Comparison of ENCODE assay signal across 32 cellular contexts in genomic region chr10:96967847-96968246, GRCh38.
A peak's percentile ranks its signal among the peaks of the same experiment; 100 is the strongest.
DNase-seq lines count a peak whose midpoint lies in the region; FAIRE-seq and TF ChIP-seq lines count a peak whose summit lies in the region.
"Had no signal": no experiment of that assay in that cellular context is flagged by ENCODE, and none has a peak within 500 bp of the region (broad histone marks: within the 10 kb centered on the region; RNA-seq: fewer than 3 reads in every experiment).

No MANE protein-coding gene starts in this region.

- in situ Hi-C loops in astrocyte of the spinal cord (cut with HindIII; ENCODE audit: low sequenced_read_pairs): no loop called here

- TF ChIP-seq CTCF in AG10803 (conservative IDR thresholded peaks at IDR 0.05; ENCODE audit: low read length) (no peak), astrocyte of the spinal cord (IDR thresholded peaks at IDR 0.05; ENCODE audit: low read depth, low read length) (no peak)

- DNase-seq in AG10803 (ENCODE audit: low read depth) (peak; percentile 66), HCEC 1CT (peak; percentile 38), astrocyte of the spinal cord (ENCODE audit: low read depth, low spot score) (peak; percentile 29), NCI-H146 treated with DMSO at 0.1 percent for 48 hours (lab: John Stamatoyannopoulos, UW; ENCODE audit: unreplicated experiment) (no peak), NCI-H226 (no peak), epidermal melanocyte (ENCODE audit: insufficient read length, low spot score) (no peak)
- no peak for DNase-seq in stimulated activated CD4-positive, alpha-beta T cell treated with anti-CD3 and anti-CD28 coated beads, Interleukin-4, amount 100 ng/mL, for 4 hours
- DNase-seq: activated CD4-positive, alpha-beta memory T cell treated with anti-CD3 and anti-CD28 coated beads, Interleukin-2, amount 10 ng/mL, durations not matched to agents 7 days and 5 days; activated CD4-positive, alpha-beta T cell treated with anti-CD3 and anti-CD28 coated beads for 1 hour; activated naive CD4-positive, alpha-beta T cell treated with anti-CD3 and anti-CD28 coated beads for 36 hours; adrenal gland; C1 segment of cervical spinal cord; colonic mucosa; DMS153; effector CD4-positive, alpha-beta T cell; GDM1; heart right ventricle; KBM-7; lower lobe of right lung; MM.1S; naive thymus-derived CD4-positive, alpha-beta T cell; NCI-H1417; NCI-H2029 treated with DMSO at 0.1 percent for 48 hours; NCI-H69; occipital lobe; SHP77; stimulated activated naive B cell treated with anti-CD40 and anti-IgM and Interleukin-4, amounts not matched to agents 10 μg/mL and 1 μg/mL and 100 μg/mL, for 72 hours; substantia nigra had no signal

- peak; percentile 24 for FAIRE-seq in islet of Langerhans (lab: Jason Lieb, UNC)
- FAIRE-seq: bronchial epithelial cell, HTR-8/SVneo had no signal

- H3K4me3 ChIP-seq in AG10803 (ENCODE audit: low read length) (no peak overlapping the region), astrocyte of the spinal cord (ENCODE audit: low read depth, low read length) (no peak overlapping the region)
- H3K4me3 ChIP-seq: adrenal gland, colonic mucosa, GM23338, heart right ventricle, lower lobe of right lung had no signal

Comparison
In these comparisons a context has a peak if more than half of its experiments do, and no peak if none do; other contexts are left out.
1. DNase-seq: peak in AG10803 (single experiment), HCEC 1CT (single experiment) and astrocyte of the spinal cord (single experiment); none in NCI-H146 treated with DMSO at 0.1 percent for 48 hours (single experiment), NCI-H226 (single experiment), epidermal melanocyte (single experiment) and stimulated activated CD4-positive, alpha-beta T cell treated with anti-CD3 and anti-CD28 coated beads, Interleukin-4, amount 100 ng/mL, for 4 hours (0 of 2).